ENCODE assay signal across 1 cellular context in genomic region chr1:44655609-44656008, GRCh38.
TF ChIP-seq lines count a peak whose summit lies in the region.

No MANE protein-coding gene starts in this region.

TF ChIP-seq in HepG2, 621 proteins besides CTCF, POLR2A, EP300 and RAD21 (continued from another document and continues in another):
- TF ChIP-seq THRA (CRISPR knock-in tag; IDR thresholded peaks at IDR 0.05; ENCODE audit: borderline replicate concordance): 0 out of 2 replicates have a peak, but pooled peaks have one; percentile 10
- TF ChIP-seq ERF (CRISPR knock-in tag; IDR thresholded peaks at IDR 0.05): peak; percentile 63; the same call in 1 of the 2 replicates
- no peak for TF ChIP-seq ZNF282 (IDR thresholded peaks at IDR 0.05; ENCODE audit: partially characterized antibody)
- 0 out of 2 replicates have a peak, but pooled peaks have one; percentile 12 for TF ChIP-seq HNF4A (CRISPR knock-in tag; IDR thresholded peaks at IDR 0.05)
- TF ChIP-seq HOXA3 (CRISPR knock-in tag; IDR thresholded peaks at IDR 0.05): no peak
- peak; percentile 50; the same call in 1 of the 2 replicates for TF ChIP-seq ZFX (CRISPR knock-in tag; IDR thresholded peaks at IDR 0.05; ENCODE audit: low read depth)
- TF ChIP-seq SUZ12 (IDR thresholded peaks at IDR 0.05; ENCODE audit: low read depth, low read length): no peak
- peak; percentile 29; the same call in 1 of the 2 replicates for TF ChIP-seq GMEB1 (CRISPR knock-in tag; IDR thresholded peaks at IDR 0.05; ENCODE audit: borderline replicate concordance)
- peak; percentile 31; the same call in 1 of the 2 replicates for TF ChIP-seq HOXA5 (CRISPR knock-in tag; IDR thresholded peaks at IDR 0.05)
- peak; percentile 50; the same call in 1 of the 2 replicates for TF ChIP-seq TARDBP (CRISPR knock-in tag; IDR thresholded peaks at IDR 0.05)
- no peak for TF ChIP-seq ZNF382 (CRISPR knock-in tag; IDR thresholded peaks at IDR 0.05; ENCODE audit: borderline replicate concordance)
- 0 out of 2 replicates have a peak, but pooled peaks have one; percentile 64 for TF ChIP-seq ZNF576 (CRISPR knock-in tag; IDR thresholded peaks at IDR 0.05)
- no peak for TF ChIP-seq MEF2D (CRISPR knock-in tag; IDR thresholded peaks at IDR 0.05)
- TF ChIP-seq ZNF30 (CRISPR knock-in tag; IDR thresholded peaks at IDR 0.05): no peak
- TF ChIP-seq SMC3 (IDR thresholded peaks at IDR 0.05; ENCODE audit: low read length): peak; percentile 47; the same call in 1 of the 2 replicates
- peak; percentile 52 for TF ChIP-seq ASH2L (IDR thresholded peaks at IDR 0.05; ENCODE audit: insufficient read length, low read depth, low read length)
- no peak for TF ChIP-seq CBX1 (IDR thresholded peaks at IDR 0.05; ENCODE audit: low read depth)
- TF ChIP-seq ZNF547 (CRISPR knock-in tag; IDR thresholded peaks at IDR 0.05): no peak
- no peak for TF ChIP-seq ZSCAN25 (CRISPR knock-in tag; IDR thresholded peaks at IDR 0.05)
- TF ChIP-seq ARID4A (CRISPR knock-in tag; IDR thresholded peaks at IDR 0.05; ENCODE audit: borderline replicate concordance): no peak
- TF ChIP-seq ZNF574 (CRISPR knock-in tag; IDR thresholded peaks at IDR 0.05): 0 out of 2 replicates have a peak, but pooled peaks have one; percentile 16
- TF ChIP-seq KMT2B (CRISPR knock-in tag; IDR thresholded peaks at IDR 0.05): no peak
- TF ChIP-seq XRCC5 (optimal IDR thresholded peaks at IDR 0.05; ENCODE audit: low read length): peak; percentile 81
- peak; percentile 76 for TF ChIP-seq STAG1 (CRISPR knock-in tag; IDR thresholded peaks at IDR 0.05)
- TF ChIP-seq ZNF614 (CRISPR knock-in tag; IDR thresholded peaks at IDR 0.05; ENCODE audit: borderline replicate concordance): 0 out of 2 replicates have a peak, but pooled peaks have one; percentile 21
- TF ChIP-seq KLF11 (CRISPR knock-in tag; IDR thresholded peaks at IDR 0.05): 0 out of 2 replicates have a peak, but pooled peaks have one; percentile 17
- TF ChIP-seq ZNF687 (CRISPR knock-in tag; IDR thresholded peaks at IDR 0.05): peak; percentile 34; the same call in 1 of the 2 replicates
- 0 out of 2 replicates have a peak, but pooled peaks have one; percentile 27 for TF ChIP-seq BORCS8-MEF2B (CRISPR knock-in tag; IDR thresholded peaks at IDR 0.05)
- 0 out of 2 replicates have a peak, but pooled peaks have one; percentile 51 for TF ChIP-seq HNF1B (CRISPR knock-in tag; IDR thresholded peaks at IDR 0.05)
- 0 out of 2 replicates have a peak, but pooled peaks have one; percentile 18 for TF ChIP-seq ZNF501 (CRISPR knock-in tag; IDR thresholded peaks at IDR 0.05)
- no peak for TF ChIP-seq MAFK (conservative IDR thresholded peaks at IDR 0.05 in 1 of 2, IDR thresholded peaks at IDR 0.05 in 1 of 2; ENCODE audit: low read length in 2 of 2)
- TF ChIP-seq ZMYM2 (CRISPR knock-in tag; IDR thresholded peaks at IDR 0.05): no peak
- no peak for TF ChIP-seq SNAPC5 (CRISPR knock-in tag; IDR thresholded peaks at IDR 0.05; ENCODE audit: borderline replicate concordance)
- TF ChIP-seq ZNF205 (CRISPR knock-in tag; IDR thresholded peaks at IDR 0.05): no peak
- no peak for TF ChIP-seq ZFP36L2 (CRISPR knock-in tag; IDR thresholded peaks at IDR 0.05)
- TF ChIP-seq CEBPG (CRISPR knock-in tag; IDR thresholded peaks at IDR 0.05): peak; percentile 17; the same call in 1 of the 2 replicates
- TF ChIP-seq KAT7 (CRISPR knock-in tag; IDR thresholded peaks at IDR 0.05; ENCODE audit: borderline replicate concordance): no peak
- no peak for TF ChIP-seq RXRA (CRISPR knock-in tag; IDR thresholded peaks at IDR 0.05)
- TF ChIP-seq TEAD3 (CRISPR knock-in tag; optimal IDR thresholded peaks at IDR 0.05; ENCODE audit: borderline replicate concordance): no peak
- no peak for TF ChIP-seq ZBTB38 (CRISPR knock-in tag; IDR thresholded peaks at IDR 0.05)
- TF ChIP-seq MBD4 (IDR thresholded peaks at IDR 0.05; ENCODE audit: borderline replicate concordance, low read length): no peak
- 0 out of 2 replicates have a peak, but pooled peaks have one; percentile 27 for TF ChIP-seq UBTF (CRISPR knock-in tag; IDR thresholded peaks at IDR 0.05)
- no peak for TF ChIP-seq ATF7 (IDR thresholded peaks at IDR 0.05)
- TF ChIP-seq ATF7 (CRISPR knock-in tag; IDR thresholded peaks at IDR 0.05): no peak
